11 cellular contexts compared by ENCODE assay signal in genomic region chr18:12879840-12880531, GRCh38. TPM values are rescaled to one million over a fixed set of nuclear protein-coding genes. Genes with fewer than 3 reads are reported as not detected.
DNase-seq lines count a peak whose midpoint lies in the region; ATAC-seq and TF ChIP-seq lines count a peak whose summit lies in the region.
"Had no signal": no experiment of that assay in that cellular context is flagged by ENCODE, and none has a peak within 500 bp of the region (broad histone marks: within the 10 kb centered on the region; RNA-seq: fewer than 3 reads in every experiment).

No MANE protein-coding gene starts in this region.

- TF ChIP-seq POLR2A in uterus (IDR thresholded peaks at IDR 0.05), result no peak

- DNase-seq in CD14-positive monocyte (ENCODE audit: low spot score), result no peak
- DNase-seq in activated CD4-positive, alpha-beta memory T cell treated with anti-CD3 and anti-CD28 coated beads for 36 hours, result no peak
- no peak for DNase-seq in memory B cell (ENCODE audit: low spot score in 2 of 2)
- no peak for DNase-seq in uterus
- no peak for DNase-seq in DMS114 treated with DMSO at 0.1 percent for 48 hours (lab: John Stamatoyannopoulos, UW; ENCODE audit: unreplicated experiment)
- DNase-seq: DMS153, NCI-H2227 treated with DMSO at 0.1 percent for 48 hours had no signal

- H3K27me3 ChIP-seq in uterus, result no peaks in the 10 kb centered on the region

- POLR2A ChIA-PET in HEK293 (lab: Yijun Ruan, JAX), result interaction anchor here (0.6 kb wide), 2 partner anchors 168 to 733 kb away, joined by 3 to 4 read pairs; no protein-coding TSS in a partner anchor
- POLR2A ChIA-PET in activated CD4-positive, alpha-beta memory T cell treated with anti-CD3 and anti-CD28 coated beads for 36 hours (lab: Charles Lee), result interaction anchor here (1.2 kb wide), 1 partner anchor 36 kb away, joined by 4 read pairs; no protein-coding TSS in a partner anchor

- CTCF ChIA-PET in HEK293 (lab: Yijun Ruan, JAX), result interaction anchor here (0.9 to 1.7 kb wide), 4 partner anchors 9 to 153 kb away, joined by 3 to 8 read pairs (median 5); no protein-coding TSS in a partner anchor
- CTCF ChIA-PET in activated CD4-positive, alpha-beta memory T cell treated with anti-CD3 and anti-CD28 coated beads for 36 hours (lab: Charles Lee), result interaction anchor here (0.7 to 1.0 kb wide), 2 partner anchors 14 to 136 kb away, joined by 3 read pairs; no protein-coding TSS in a partner anchor

- H3K4me1 Mint-ChIP-seq in CD14-positive monocyte, result peaks cover 68% of the 10 kb centered on the region
- H3K4me1 Mint-ChIP-seq in activated CD4-positive, alpha-beta memory T cell treated with anti-CD3 and anti-CD28 coated beads for 36 hours (ENCODE audit: low read depth), result peaks cover 59% of the 10 kb centered on the region
- H3K4me1 Mint-ChIP-seq in memory B cell, result peaks cover 60% of the 10 kb centered on the region

- H3K36me3 Mint-ChIP-seq in CD14-positive monocyte (peaks cover 6 to 19% of the 10 kb centered on the region in 2 donors), memory B cell (peaks cover 5% of the 10 kb centered on the region)
- peaks cover 10% of the 10 kb centered on the region for H3K36me3 Mint-ChIP-seq in activated CD4-positive, alpha-beta memory T cell treated with anti-CD3 and anti-CD28 coated beads for 36 hours

- ATAC-seq in memory B cell (ENCODE audit: low read depth) (no peak), GM21447 (IDR thresholded peaks at IDR 0.05; ENCODE audit: unreplicated experiment) (no peak), HG02759 (IDR thresholded peaks at IDR 0.05; ENCODE audit: unreplicated experiment) (no peak)
- ATAC-seq: sciatic nerve had no signal

- H3K27ac Mint-ChIP-seq in CD14-positive monocyte (peak overlapping the region; percentile 89 to 97 (median 96)), memory B cell (peak overlapping the region; percentile 71)
- H3K27ac Mint-ChIP-seq in activated CD4-positive, alpha-beta memory T cell treated with anti-CD3 and anti-CD28 coated beads for 36 hours, result peak overlapping the region; percentile 46

- H3K4me1 ChIP-seq in HEK293 (ENCODE audit: control insufficient read depth, insufficient read depth, low read length) (peaks cover 22% of the 10 kb centered on the region), uterus (no peaks in the 10 kb centered on the region)

- no peak overlapping the region for H3K4me3 ChIP-seq in HEK293 (ENCODE audit: low read depth, low read length)
- no peak overlapping the region for H3K4me3 ChIP-seq in uterus

- intact Hi-C loops in CD14-positive monocyte (cut with micrococcal nuclease), result loop anchor here (5.0 to 10.0 kb wide), 4 partner anchors 38 to 845 kb away; partner anchors contain the start of genes SEH1L (in 2 of the 2), CEP192 (in 1 of the 2), FAM210A (in 1 of the 2) and RNMT (in 1 of the 2)
- intact Hi-C loops in activated CD4-positive, alpha-beta memory T cell treated with anti-CD3 and anti-CD28 coated beads for 36 hours (cut with micrococcal nuclease), result no loop called here
- intact Hi-C loops in uterus (cut with DNase I; ENCODE audit: low total_unique reads), result no loop called here

- H3K9me3 Mint-ChIP-seq in CD14-positive monocyte, result peaks cover 0 to 1% (median 0%) of the 10 kb centered on the region in 7 donors
- H3K9me3 Mint-ChIP-seq in activated CD4-positive, alpha-beta memory T cell treated with anti-CD3 and anti-CD28 coated beads for 36 hours, result no peaks in the 10 kb centered on the region
- no peaks in the 10 kb centered on the region for H3K9me3 Mint-ChIP-seq in memory B cell

- H3K36me3 ChIP-seq in HEK293 (ENCODE audit: control insufficient read depth in 2 of 2, insufficient read depth in 1 of 2, low read length in 2 of 2) (no peaks in the 10 kb centered on the region), uterus (no peaks in the 10 kb centered on the region)

- TF ChIP-seq CTCF in CD14-positive monocyte (IDR thresholded peaks at IDR 0.05) (no peak), HEK293 (tag by site-specific recombination; IDR thresholded peaks at IDR 0.05) (no peak), uterus (IDR thresholded peaks at IDR 0.05) (no peak)

- H3K27ac ChIP-seq in HEK293 (ENCODE audit: extremely low read depth, low read depth, low read length), result no peak overlapping the region
- H3K27ac ChIP-seq in uterus, result no peak overlapping the region

- no peaks in the 10 kb centered on the region for H3K9me3 ChIP-seq in HEK293 (ENCODE audit: control insufficient read depth, insufficient read depth, low read depth, low read length)
- H3K9me3 ChIP-seq in uterus, result no peaks in the 10 kb centered on the region

- H3K27me3 Mint-ChIP-seq in CD14-positive monocyte (ENCODE audit: low read depth in 3 of 3) (no peaks in the 10 kb centered on the region), memory B cell (no peaks in the 10 kb centered on the region)
- H3K27me3 Mint-ChIP-seq in activated CD4-positive, alpha-beta memory T cell treated with anti-CD3 and anti-CD28 coated beads for 36 hours, result no peaks in the 10 kb centered on the region

- H3K4me3 Mint-ChIP-seq in CD14-positive monocyte, result peak overlapping the region; percentile 52 to 77
- H3K4me3 Mint-ChIP-seq in activated CD4-positive, alpha-beta memory T cell treated with anti-CD3 and anti-CD28 coated beads for 36 hours, result peak overlapping the region; percentile 10
- H3K4me3 Mint-ChIP-seq in memory B cell, result peak overlapping the region; percentile 84

TF ChIP-seq in HEK293, 187 proteins besides CTCF, POLR2A, EP300 and RAD21 (continues in another document):
- TF ChIP-seq PRDM6 (tag by site-specific recombination; IDR thresholded peaks at IDR 0.05) (peak; percentile 91), ZIC2 (tag by site-specific recombination; IDR thresholded peaks at IDR 0.05) (peak; percentile 63), ZFHX2 (tag by site-specific recombination; conservative IDR thresholded peaks at IDR 0.05) (0 out of 2 replicates have a peak, but pooled peaks have one; percentile 27), PRDM1 (tag by site-specific recombination; IDR thresholded peaks at IDR 0.05) (peak; percentile 96), FEZF1 (tag by site-specific recombination; IDR thresholded peaks at IDR 0.05) (peak; percentile 77), OSR2 (tag by site-specific recombination; IDR thresholded peaks at IDR 0.05) (peak; percentile 37; the same call in 1 of the 2 replicates), BCL6B (tag by site-specific recombination; IDR thresholded peaks at IDR 0.05) (no peak), ZNF19 (tag by site-specific recombination; IDR thresholded peaks at IDR 0.05; ENCODE audit: low read depth) (no peak), ZNF658 (tag by site-specific recombination; IDR thresholded peaks at IDR 0.05) (no peak)

RNA-seq across cellular contexts. Expression of gene PTPN2, which starts 4.1 kb away (rescaled TPM):
- 100 to 1,000 TPM in 1 of 2 donors, 10 to 100 TPM in 1; 78.4 to 108 TPM for polyA plus RNA-seq in CD14-positive monocyte
- 10 to 100 TPM; 68.8 to 73.3 TPM for total RNA-seq in activated CD4-positive, alpha-beta memory T cell treated with anti-CD3 and anti-CD28 coated beads for 36 hours
- total RNA-seq in uterus, result 10 to 100 TPM; 22.9 to 57.6 (median 37.5) TPM

Comparison
In these comparisons a context has a peak if more than half of its experiments do, and no peak if none do; other contexts are left out.
1. H3K27ac Mint-ChIP-seq: peak in every context shown above with its lines; median percentile 96 in CD14-positive monocyte; 71 in memory B cell; 46 in activated CD4-positive, alpha-beta memory T cell treated with anti-CD3 and anti-CD28 coated beads for 36 hours.
2. H3K4me3 Mint-ChIP-seq: peak in every context shown above with its lines; median percentile 84 in memory B cell; 64 in CD14-positive monocyte; 10 in activated CD4-positive, alpha-beta memory T cell treated with anti-CD3 and anti-CD28 coated beads for 36 hours.
3. intact Hi-C loops: an anchor here in CD14-positive monocyte (5.0 to 10.0 kb wide); none called in activated CD4-positive, alpha-beta memory T cell treated with anti-CD3 and anti-CD28 coated beads for 36 hours and uterus.